9 cellular contexts compared by ENCODE assay signal in the genomic region with DNA sequence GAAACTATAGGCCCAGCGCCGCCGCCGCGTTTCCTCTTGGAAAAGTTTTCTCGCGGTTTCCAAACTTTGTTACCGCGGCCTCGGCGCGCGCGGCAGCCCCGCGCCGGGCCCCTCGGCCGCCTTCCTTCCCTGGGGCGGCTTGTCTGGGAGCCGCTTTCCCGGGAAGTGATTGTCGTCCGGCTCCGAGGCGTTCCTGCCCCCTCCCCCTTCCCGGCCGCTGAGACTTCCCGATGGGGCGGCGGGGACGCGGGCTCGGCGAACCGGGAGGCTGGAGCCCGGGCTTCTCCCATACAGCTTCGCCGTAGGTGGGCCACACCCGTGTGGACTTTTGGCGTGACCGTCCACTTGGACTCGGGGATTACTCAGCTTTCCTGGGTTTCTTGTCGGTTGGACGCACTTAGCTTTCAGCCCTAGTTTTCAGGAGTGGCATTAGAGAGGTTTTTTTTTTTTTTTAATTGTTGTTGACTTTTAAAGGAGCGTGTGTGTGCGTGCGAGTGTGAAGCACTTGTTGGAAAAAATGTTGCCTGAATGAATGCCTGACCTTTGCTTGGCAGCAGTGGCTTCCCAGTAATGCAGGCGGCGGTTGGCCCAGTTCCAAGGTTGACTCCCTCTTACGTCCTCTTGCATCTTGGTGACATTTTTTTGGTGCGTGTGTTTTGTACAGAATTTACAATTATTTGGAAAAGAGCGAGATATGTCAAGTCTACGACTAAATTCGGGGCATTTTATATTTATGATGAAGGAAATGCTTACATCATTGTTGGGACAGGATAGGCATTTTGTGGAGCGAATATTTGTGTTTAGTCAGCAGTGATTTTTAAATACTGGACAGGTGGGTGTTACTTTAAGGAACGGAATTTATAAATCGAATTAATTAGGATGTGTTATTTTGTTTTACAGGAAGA. TPM values are rescaled to one million over a fixed set of nuclear protein-coding genes. Genes with fewer than 3 reads are reported as not detected.
DNase-seq lines count a peak whose midpoint lies in the region; ATAC-seq, FAIRE-seq and TF ChIP-seq lines count a peak whose summit lies in the region.
"Had no signal": no experiment of that assay in that cellular context is flagged by ENCODE, and none has a peak within 500 bp of the region (broad histone marks: within the 10 kb centered on the region; RNA-seq: fewer than 3 reads in every experiment).

No MANE protein-coding gene starts in this region.

- ATAC-seq in activated CD4-positive, alpha-beta T cell treated with anti-CD3 and anti-CD28 coated beads for 36 hours = peak; percentile 40
- ATAC-seq in left lobe of liver = peak; percentile 57
- ATAC-seq in HG03378 (IDR thresholded peaks at IDR 0.05; ENCODE audit: unreplicated experiment) = no peak

- peaks cover 30% of the 10 kb centered on the region for H3K4me1 Mint-ChIP-seq in activated CD4-positive, alpha-beta T cell treated with anti-CD3 and anti-CD28 coated beads for 36 hours

- DNase-seq in COLO829 (ENCODE audit: low spot score) = peak; percentile 52
- DNase-seq in H54 (ENCODE audit: insufficient read length, low spot score) = peak; percentile 57
- DNase-seq in NCI-H187 treated with DMSO at 0.1 percent for 48 hours (lab: John Stamatoyannopoulos, UW) = peak; percentile 28
- DNase-seq in activated CD4-positive, alpha-beta T cell treated with anti-CD3 and anti-CD28 coated beads for 36 hours = peak; percentile 87
- DNase-seq in dermis blood vessel endothelial cell = peak; percentile 96
- peak; percentile 91 for DNase-seq in left lobe of liver (ENCODE audit: low spot score)
- peak; percentile 30 to 46 for DNase-seq in stimulated activated CD4-positive, alpha-beta T cell treated with anti-CD3 and anti-CD28 coated beads, Interleukin-1b, Interleukin-23, amount 100 ng/mL, for 4 hours (ENCODE audit: low read depth in 2 of 2)

- H3K36me3 Mint-ChIP-seq in activated CD4-positive, alpha-beta T cell treated with anti-CD3 and anti-CD28 coated beads for 36 hours (ENCODE audit: low read depth) = peaks cover 17% of the 10 kb centered on the region

- intact Hi-C loops in activated CD4-positive, alpha-beta T cell treated with anti-CD3 and anti-CD28 coated beads for 36 hours (cut with DNase I, micrococcal nuclease) = loop anchor here in 1 of 2 experiments (1.0 to 5.0 kb wide), 4 partner anchors 16 to 211 kb away; a partner anchor contains a TSS

- H3K4me3 Mint-ChIP-seq in activated CD4-positive, alpha-beta T cell treated with anti-CD3 and anti-CD28 coated beads for 36 hours = peak overlapping the region; percentile 73

- POLR2A ChIA-PET in activated CD4-positive, alpha-beta T cell treated with anti-CD3 and anti-CD28 coated beads for 36 hours (lab: Charles Lee) = interaction anchor here (0.6 kb wide), 1 partner anchor 554 kb away, joined by 4 read pairs; no protein-coding TSS in a partner anchor

- H3K9me3 Mint-ChIP-seq in activated CD4-positive, alpha-beta T cell treated with anti-CD3 and anti-CD28 coated beads for 36 hours (ENCODE audit: low read depth) = peaks cover 12% of the 10 kb centered on the region

- no peak for TF ChIP-seq POLR2A in H54 (IDR thresholded peaks at IDR 0.05; ENCODE audit: low read depth, low read length)

- FAIRE-seq in H54 (lab: Jason Lieb, UNC) = no peak
- FAIRE-seq: TTC549 had no signal

- H3K27me3 Mint-ChIP-seq in activated CD4-positive, alpha-beta T cell treated with anti-CD3 and anti-CD28 coated beads for 36 hours = peaks cover 32% of the 10 kb centered on the region

- CTCF ChIA-PET in activated CD4-positive, alpha-beta T cell treated with anti-CD3 and anti-CD28 coated beads for 36 hours (lab: Charles Lee) = interaction anchor here (0.6 to 1.1 kb wide), 2 partner anchors 138 to 384 kb away, joined by 3 to 4 read pairs; no protein-coding TSS in a partner anchor

- peak overlapping the region; percentile 49 for H3K27ac Mint-ChIP-seq in activated CD4-positive, alpha-beta T cell treated with anti-CD3 and anti-CD28 coated beads for 36 hours

RNA-seq across cellular contexts. Expression of a gene that starts 0.8 kb away (rescaled TPM):
- total RNA-seq in activated CD4-positive, alpha-beta T cell treated with anti-CD3 and anti-CD28 coated beads for 36 hours = 10 to 100 TPM; 78.8 to 86.7 TPM
- total RNA-seq in dermis blood vessel endothelial cell = 643 and 770 TPM in 2 replicates
- 116 TPM for total RNA-seq in left lobe of liver

Comparison
In these comparisons a context has a peak if more than half of its experiments do, and no peak if none do; other contexts are left out.
1. DNase-seq: peak in every context shown above with its lines; median percentile 96 in dermis blood vessel endothelial cell; 91 in left lobe of liver; 87 in activated CD4-positive, alpha-beta T cell treated with anti-CD3 and anti-CD28 coated beads for 36 hours; 57 in H54; 52 in COLO829; 38 in stimulated activated CD4-positive, alpha-beta T cell treated with anti-CD3 and anti-CD28 coated beads, Interleukin-1b, Interleukin-23, amount 100 ng/mL, for 4 hours; 28 in NCI-H187 treated with DMSO at 0.1 percent for 48 hours.